ENCODE assay signal across 9 cellular contexts in the genomic region with DNA sequence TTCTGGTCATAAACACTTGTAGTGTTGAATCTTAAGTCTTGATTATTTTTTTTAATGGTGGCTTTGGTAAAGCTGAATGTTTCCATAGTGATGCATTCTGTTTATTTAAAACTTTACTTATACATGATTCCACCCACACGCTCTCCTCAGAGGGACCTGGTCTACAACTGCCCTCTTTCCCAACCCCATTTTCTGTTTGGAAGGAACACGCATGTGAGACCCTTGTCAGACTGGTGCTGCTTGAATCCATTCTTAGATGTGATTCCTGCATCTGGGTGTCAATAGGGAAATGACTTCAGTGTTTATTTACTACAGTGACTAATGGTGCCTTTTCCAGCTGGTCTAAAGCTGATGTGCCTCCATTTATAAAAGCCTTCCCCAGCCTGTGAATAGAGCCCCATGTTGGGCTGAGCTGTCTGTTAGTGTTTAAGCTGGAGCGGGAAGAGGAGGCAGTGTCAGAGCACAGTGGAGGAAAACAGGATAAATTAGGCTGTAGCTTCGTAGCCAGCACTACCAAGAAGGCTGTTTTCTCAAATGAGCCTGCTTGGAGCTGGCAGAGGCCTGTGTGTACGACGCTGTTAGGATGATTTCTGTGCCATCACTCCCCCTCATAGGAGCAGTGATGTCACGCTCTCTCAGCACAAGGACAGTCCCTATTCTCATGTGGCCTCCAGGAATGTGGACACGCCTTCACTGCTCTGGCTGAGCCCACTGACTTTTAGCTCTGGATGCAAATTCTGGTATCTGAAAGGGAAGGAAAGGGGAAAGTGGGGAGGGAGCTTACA. TPM values are rescaled to one million over a fixed set of nuclear protein-coding genes. Genes with fewer than 3 reads are reported as not detected.
A peak's percentile ranks its signal among the peaks of the same experiment; 100 is the strongest.
DNase-seq lines count a peak whose midpoint lies in the region; ATAC-seq and TF ChIP-seq lines count a peak whose summit lies in the region.
"Had no signal": no experiment of that assay in that cellular context is flagged by ENCODE, and none has a peak within 500 bp of the region (broad histone marks: within the 10 kb centered on the region; RNA-seq: fewer than 3 reads in every experiment).

No MANE protein-coding gene starts in this region.

- TF ChIP-seq CTCF in epithelial cell of esophagus (IDR thresholded peaks at IDR 0.05; ENCODE audit: insufficient read depth, low read depth, low read length, missing control alignments) (no peak), thyroid gland (IDR thresholded peaks at IDR 0.05) (no peak)

- H3K27ac ChIP-seq in mesodermal cell (ENCODE audit: low read depth, low read length, severe bottlenecking) (peak overlapping the region; percentile 92), thyroid gland (peak overlapping the region; percentile 25 to 47 (median 35))

- no peak for TF ChIP-seq POLR2A in thyroid gland (IDR thresholded peaks at IDR 0.05)

- no peak overlapping the region for H3K4me3 Mint-ChIP-seq in activated T-cell treated with anti-CD3 and anti-CD28 coated beads, Interleukin-2, amount 50 U/mL, for 24 hours
- H3K4me3 Mint-ChIP-seq: activated naive CD8-positive, alpha-beta T cell treated with anti-CD3 and anti-CD28 coated beads, Interleukin-2, amount 50 U/mL, for 24 hours had no signal

- H3K9me3 ChIP-seq in mesodermal cell (ENCODE audit: control insufficient read depth, low read length) (no peaks in the 10 kb centered on the region), thyroid gland (no peaks in the 10 kb centered on the region)

- no peak for ATAC-seq in GM19452 (IDR thresholded peaks at IDR 0.05; ENCODE audit: unreplicated experiment)
- ATAC-seq: activated naive CD8-positive, alpha-beta T cell treated with anti-CD3 and anti-CD28 coated beads, Interleukin-2, amount 50 U/mL, for 24 hours had no signal

- intact Hi-C loops in thyroid gland (cut with DNase I), result no loop called here

- no peak overlapping the region for H3K27ac Mint-ChIP-seq in activated T-cell treated with anti-CD3 and anti-CD28 coated beads, Interleukin-2, amount 50 U/mL, for 24 hours
- H3K27ac Mint-ChIP-seq: activated naive CD8-positive, alpha-beta T cell treated with anti-CD3 and anti-CD28 coated beads, Interleukin-2, amount 50 U/mL, for 24 hours had no signal

- H3K4me3 ChIP-seq in epithelial cell of esophagus (ENCODE audit: low read length), result no peak overlapping the region
- H3K4me3 ChIP-seq in mesodermal cell (ENCODE audit: extremely low read depth, insufficient read depth, low read length, poor library complexity, severe bottlenecking), result no peak overlapping the region
- H3K4me3 ChIP-seq in thyroid gland (replicated peaks in 1 of 3), result no peak overlapping the region

- H3K36me3 Mint-ChIP-seq in activated T-cell treated with anti-CD3 and anti-CD28 coated beads, Interleukin-2, amount 50 U/mL, for 24 hours (ENCODE audit: low read depth), result peaks cover 49% of the 10 kb centered on the region

- peaks cover 20% of the 10 kb centered on the region for H3K36me3 ChIP-seq in mesodermal cell (ENCODE audit: control insufficient read depth, insufficient read depth, low read length)
- peaks cover 12 to 23% of the 10 kb centered on the region in 2 donors for H3K36me3 ChIP-seq in thyroid gland

- H3K27me3 Mint-ChIP-seq in activated T-cell treated with anti-CD3 and anti-CD28 coated beads, Interleukin-2, amount 50 U/mL, for 24 hours, result no peaks in the 10 kb centered on the region
- H3K27me3 Mint-ChIP-seq: activated naive CD8-positive, alpha-beta T cell treated with anti-CD3 and anti-CD28 coated beads, Interleukin-2, amount 50 U/mL, for 24 hours had no signal

- WGBS in mesodermal cell (ENCODE audit: insufficient coverage in 2 of 2), 2 experiments, result 48 to 70% methylated on average over 5 to 7 of the region's 8 CpGs
- WGBS in thyroid gland, 2 donors, result 51 to 78% methylated on average over 8 of the region's 8 CpGs

- H3K4me1 ChIP-seq in mesodermal cell (ENCODE audit: control insufficient read depth, insufficient read depth, low read length, poor library complexity, severe bottlenecking), result peaks cover 55% of the 10 kb centered on the region
- peaks cover 0 to 19% of the 10 kb centered on the region in 2 donors for H3K4me1 ChIP-seq in thyroid gland

- DNase-seq in NCI-H69 (lab: John Stamatoyannopoulos, UW) (peak; percentile 41), epithelial cell of esophagus (ENCODE audit: low read depth) (peak; percentile 71), thyroid gland (no peak), HUDEP-2 (lab: John Stamatoyannopoulos, UW; ENCODE audit: unreplicated experiment in 76 of 76) (no peak), kidney glomerular epithelial cell (lab: John Stamatoyannopoulos, UW) (no peak)
- DNase-seq in activated T-cell treated with anti-CD3 and anti-CD28 coated beads, Interleukin-2, amount 50 U/mL, for 24 hours, result no peak
- DNase-seq: activated naive CD8-positive, alpha-beta T cell treated with anti-CD3 and anti-CD28 coated beads, Interleukin-2, amount 50 U/mL, for 24 hours had no signal

- no peaks in the 10 kb centered on the region for H3K9me3 Mint-ChIP-seq in activated T-cell treated with anti-CD3 and anti-CD28 coated beads, Interleukin-2, amount 50 U/mL, for 24 hours
- H3K9me3 Mint-ChIP-seq: activated naive CD8-positive, alpha-beta T cell treated with anti-CD3 and anti-CD28 coated beads, Interleukin-2, amount 50 U/mL, for 24 hours had no signal

- peaks cover 16% of the 10 kb centered on the region for H3K4me1 Mint-ChIP-seq in activated T-cell treated with anti-CD3 and anti-CD28 coated beads, Interleukin-2, amount 50 U/mL, for 24 hours (ENCODE audit: low read depth)

- no peaks in the 10 kb centered on the region for H3K27me3 ChIP-seq in thyroid gland

RNA-seq across cellular contexts. Expression of a gene that starts 18.9 kb away (rescaled TPM):
- 8.8 TPM for polyA plus RNA-seq in mesodermal cell (2013, experiment 1 of 2)
- 11.5 TPM for polyA plus RNA-seq in mesodermal cell (2013, experiment 2 of 2)
- 100 to 1,000 TPM in 1 of 4 donors, 10 to 100 TPM in 3; 27.7 to 100 (median 73.5) TPM for total RNA-seq in thyroid gland

RNA-seq across cellular contexts. Expression of a gene that starts 42.9 kb away (rescaled TPM):
- 35.1 TPM for polyA plus RNA-seq in mesodermal cell (2013, experiment 1 of 2)
- 26.9 TPM for polyA plus RNA-seq in mesodermal cell (2013, experiment 2 of 2)
- 10 to 100 TPM; 32.6 to 44.3 (median 40.4) TPM for total RNA-seq in thyroid gland

Comparison
In these comparisons a context has a peak if more than half of its experiments do, and no peak if none do; other contexts are left out.
1. DNase-seq: peak in NCI-H69 (single experiment) and epithelial cell of esophagus (single experiment); none in thyroid gland (0 of 2), HUDEP-2 (0 of 76), activated T-cell treated with anti-CD3 and anti-CD28 coated beads, Interleukin-2, amount 50 U/mL, for 24 hours (single experiment) and kidney glomerular epithelial cell (single experiment).